In genomic region chrX:130861462-130861861, GRCh38 we compare ENCODE assay signal across 26 cellular contexts.
"Had no signal": no experiment of that assay in that cellular context is flagged by ENCODE, and none has a peak within 500 bp of the region (broad histone marks: within the 10 kb centered on the region; RNA-seq: fewer than 3 reads in every experiment).

No MANE protein-coding gene starts in this region.

- DNase-seq: cortex of kidney; effector memory CD8-positive, alpha-beta T cell; erythroblast; esophagus squamous epithelium; foreskin melanocyte; glutamatergic neuron; heart right ventricle; hippocampal formation; left cardiac atrium; left lung; mesenchymal stem cell; mucosa of descending colon; naive B cell; right lobe of liver; small intestine; stimulated activated CD4-positive, alpha-beta T cell treated with anti-CD3 and anti-CD28 coated beads, Interleukin-2, amount 100 ng/mL, for 24 hours; stimulated activated naive CD4-positive, alpha-beta T cell; substantia nigra; testis; tibial artery had no signal

- H3K36me3 Mint-ChIP-seq: mesothelial cell of epicardium; natural killer cell treated with Interleukin-12 subunit alpha and Interleukin-12 subunit beta and Interleukin-15 and Interleukin-18, amount 100 ng/mL, for 72 hours; type B pancreatic cell had no signal

- H3K27ac Mint-ChIP-seq: effector memory CD8-positive, alpha-beta T cell; mesothelial cell of epicardium; naive B cell; natural killer cell treated with Interleukin-12 subunit alpha and Interleukin-12 subunit beta and Interleukin-15 and Interleukin-18, amount 100 ng/mL, for 72 hours; progenitor cell of endocrine pancreas; type B pancreatic cell had no signal

- H3K4me1 Mint-ChIP-seq: mesothelial cell of epicardium, neural crest cell had no signal

- ATAC-seq: effector memory CD8-positive, alpha-beta T cell; heart right ventricle; left cardiac atrium; left lung; mucosa of descending colon; natural killer cell treated with Interleukin-12 subunit alpha and Interleukin-12 subunit beta and Interleukin-15 and Interleukin-18, amount 100 ng/mL, for 72 hours; right lobe of liver had no signal

- H3K4me3 Mint-ChIP-seq: effector memory CD8-positive, alpha-beta T cell; mesothelial cell of epicardium; naive B cell; natural killer cell treated with Interleukin-12 subunit alpha and Interleukin-12 subunit beta and Interleukin-15 and Interleukin-18, amount 100 ng/mL, for 72 hours; neural crest cell; type B pancreatic cell had no signal

- H3K27me3 Mint-ChIP-seq: effector memory CD8-positive, alpha-beta T cell; naive B cell; natural killer cell treated with Interleukin-12 subunit alpha and Interleukin-12 subunit beta and Interleukin-15 and Interleukin-18, amount 100 ng/mL, for 72 hours; progenitor cell of endocrine pancreas; type B pancreatic cell had no signal

- H3K9me3 Mint-ChIP-seq: effector memory CD8-positive, alpha-beta T cell; mesothelial cell of epicardium; natural killer cell treated with Interleukin-12 subunit alpha and Interleukin-12 subunit beta and Interleukin-15 and Interleukin-18, amount 100 ng/mL, for 72 hours; neural crest cell; type B pancreatic cell had no signal

- FAIRE-seq: endometrium, small intestine had no signal
